19 cellular contexts compared by ENCODE assay signal in the genomic region with DNA sequence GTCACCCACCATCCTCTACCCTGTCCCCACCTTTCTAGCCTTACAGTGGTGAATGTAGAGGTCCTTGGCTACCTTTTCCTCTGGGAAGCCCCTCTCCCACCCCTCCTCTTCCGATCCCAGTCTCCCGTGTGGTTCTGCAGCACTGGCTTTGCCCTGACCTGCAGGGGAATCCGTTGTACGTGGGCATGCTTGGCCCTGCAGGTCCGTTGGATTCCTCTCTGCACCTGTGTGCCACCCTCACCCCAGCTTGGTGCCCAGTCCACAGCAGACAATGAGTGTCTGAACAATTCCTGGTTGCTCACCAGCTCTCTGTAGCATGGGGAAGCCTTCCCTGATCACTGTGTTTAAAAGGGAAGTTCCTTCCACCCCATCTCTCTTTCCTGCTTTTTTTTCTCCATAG.
DNase-seq lines count a peak whose midpoint lies in the region; ATAC-seq, FAIRE-seq and TF ChIP-seq lines count a peak whose summit lies in the region.
"Had no signal": no experiment of that assay in that cellular context is flagged by ENCODE, and none has a peak within 500 bp of the region (broad histone marks: within the 10 kb centered on the region; RNA-seq: fewer than 3 reads in every experiment).

No MANE protein-coding gene starts in this region.

- H3K27me3 Mint-ChIP-seq in endothelial cell (ENCODE audit: unreplicated experiment) (peaks cover 13% of the 10 kb centered on the region), neural progenitor cell (ENCODE audit: insufficient read depth, low read depth) (peaks cover 11% of the 10 kb centered on the region)

- H3K4me2 ChIP-seq in neural progenitor cell = no peak overlapping the region
- H3K4me2 ChIP-seq: A549, GM23338 had no signal

- DNase-seq in endothelial cell (ENCODE audit: low spot score) = no peak
- no peak for DNase-seq in neural progenitor cell (ENCODE audit: low spot score)
- DNase-seq in RCC 7860 (ENCODE audit: low spot score) = no peak
- DNase-seq in retina = no peak
- DNase-seq: CD8-positive, alpha-beta T cell; COR-L47; DMS153; EL; H9 had no signal

- H3K4me1 Mint-ChIP-seq in endothelial cell (ENCODE audit: unreplicated experiment) = peaks cover 42% of the 10 kb centered on the region
- H3K4me1 Mint-ChIP-seq in neural progenitor cell = peaks cover 18% of the 10 kb centered on the region
- H3K4me1 Mint-ChIP-seq: CD14-positive monocyte had no signal

- no peaks in the 10 kb centered on the region for H3K79me2 ChIP-seq in neural progenitor cell (ENCODE audit: low read depth)

- ATAC-seq in GM18517 (IDR thresholded peaks at IDR 0.05; ENCODE audit: unreplicated experiment) (no peak), HG03280 (IDR thresholded peaks at IDR 0.05; ENCODE audit: unreplicated experiment) (no peak)
- ATAC-seq: CD8-positive, alpha-beta T cell had no signal

- H3K27ac ChIP-seq in VCaP (peak overlapping the region; percentile 56; the same call in 1 of the 2 replicates), neural progenitor cell (no peak overlapping the region)
- H3K27ac ChIP-seq: A549 had no signal

- H3K27me3 ChIP-seq in neural progenitor cell = no peaks in the 10 kb centered on the region

- no peak for FAIRE-seq in RCC 7860 (lab: Jason Lieb, UNC)
- FAIRE-seq: A549, D721Med, G401.6, GM12891, GM19239 had no signal

- no peaks in the 10 kb centered on the region for H3K36me3 ChIP-seq in neural progenitor cell

- H3K36me3 Mint-ChIP-seq in endothelial cell (ENCODE audit: low read depth, unreplicated experiment) (peaks cover 5% of the 10 kb centered on the region), neural progenitor cell (no peaks in the 10 kb centered on the region)
- H3K36me3 Mint-ChIP-seq: CD14-positive monocyte; CD8-positive, alpha-beta T cell had no signal

- no peaks in the 10 kb centered on the region for H3F3A ChIP-seq in neural progenitor cell (ENCODE audit: low read depth)

- H3K4me3 Mint-ChIP-seq in endothelial cell (ENCODE audit: unreplicated experiment) (peak overlapping the region; percentile 26), neural progenitor cell (peak overlapping the region; percentile 36)
- H3K4me3 Mint-ChIP-seq: CD14-positive monocyte; CD8-positive, alpha-beta T cell; GM23338; H9 had no signal

- H3K4me3 ChIP-seq in neural progenitor cell = no peak overlapping the region
- H3K4me3 ChIP-seq: A549, GM23338 had no signal

- no peak overlapping the region for H3K9ac ChIP-seq in neural progenitor cell

- no peak overlapping the region for H2AFZ ChIP-seq in neural progenitor cell (replicated peaks)
- H2AFZ ChIP-seq: GM23338 had no signal

- no peaks in the 10 kb centered on the region for H4K20me1 ChIP-seq in neural progenitor cell (ENCODE audit: low read depth)

- H3K27ac Mint-ChIP-seq in endothelial cell (ENCODE audit: unreplicated experiment) (peak overlapping the region; percentile 57), neural progenitor cell (peak overlapping the region; percentile 83)
- H3K27ac Mint-ChIP-seq: CD8-positive, alpha-beta T cell; GM23338 had no signal

- H3K9me3 ChIP-seq in neural progenitor cell (ENCODE audit: low read depth) = no peaks in the 10 kb centered on the region
- H3K9me3 ChIP-seq: A549 had no signal

- TF ChIP-seq CTCF in VCaP (conservative IDR thresholded peaks at IDR 0.05) (no peak), endothelial cell (IDR thresholded peaks at IDR 0.05; ENCODE audit: unreplicated experiment) (no peak), neural progenitor cell (IDR thresholded peaks at IDR 0.05) (no peak)

- peaks cover 15% of the 10 kb centered on the region for H3K4me1 ChIP-seq in neural progenitor cell
- H3K4me1 ChIP-seq: A549 had no signal

- H3K9me3 Mint-ChIP-seq in endothelial cell (ENCODE audit: unreplicated experiment) = no peaks in the 10 kb centered on the region
- no peaks in the 10 kb centered on the region for H3K9me3 Mint-ChIP-seq in neural progenitor cell
- H3K9me3 Mint-ChIP-seq: CD8-positive, alpha-beta T cell; GM23338; H9 had no signal
